11 cellular contexts compared by ENCODE assay signal in the genomic region with DNA sequence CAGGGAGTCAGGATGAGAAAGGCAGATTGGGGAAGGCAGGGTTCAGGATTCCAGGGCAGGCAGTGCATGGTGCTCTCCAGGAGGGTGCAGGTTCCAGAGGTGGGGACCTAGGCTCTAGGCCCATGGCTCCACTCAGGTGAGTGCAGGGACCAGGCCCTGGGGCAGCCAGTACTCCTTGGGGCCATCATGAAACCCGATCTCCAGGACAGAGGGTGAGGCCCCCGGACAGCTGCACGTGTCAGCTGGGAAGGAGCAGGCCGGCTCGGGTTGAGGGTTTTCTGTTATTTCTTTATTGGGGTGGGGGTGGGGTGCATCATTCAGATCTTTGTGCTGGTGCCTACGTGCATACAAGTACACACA. TPM values are rescaled to one million over a fixed set of nuclear protein-coding genes. Genes with fewer than 3 reads are reported as not detected.
DNase-seq lines count a peak whose midpoint lies in the region; ATAC-seq and TF ChIP-seq lines count a peak whose summit lies in the region.
"Had no signal": no experiment of that assay in that cellular context is flagged by ENCODE, and none has a peak within 500 bp of the region (broad histone marks: within the 10 kb centered on the region; RNA-seq: fewer than 3 reads in every experiment).

No MANE protein-coding gene starts in this region.

- H3K4me1 Mint-ChIP-seq in activated CD4-positive, alpha-beta T cell treated with anti-CD3 and anti-CD28 coated beads, Interleukin-2, amount 10 ng/mL, durations not matched to agents 7 days and 5 days, result peaks cover 21% of the 10 kb centered on the region
- no peaks in the 10 kb centered on the region for H3K4me1 Mint-ChIP-seq in activated CD4-positive, alpha-beta T cell treated with anti-CD3 and anti-CD28 coated beads for 36 hours

- H3K36me3 Mint-ChIP-seq in activated CD4-positive, alpha-beta T cell treated with anti-CD3 and anti-CD28 coated beads, Interleukin-2, amount 10 ng/mL, durations not matched to agents 7 days and 5 days (ENCODE audit: low read depth), result no peaks in the 10 kb centered on the region
- H3K36me3 Mint-ChIP-seq in activated CD4-positive, alpha-beta T cell treated with anti-CD3 and anti-CD28 coated beads for 36 hours (ENCODE audit: low read depth), result no peaks in the 10 kb centered on the region

- H3K36me3 ChIP-seq in mesenchymal stem cell (ENCODE audit: control insufficient read depth in 1 of 2, insufficient read depth in 2 of 2, low read depth in 1 of 2, low read length in 2 of 2) (peaks cover 3 to 25% of the 10 kb centered on the region in 2 experiments), tibial artery (peaks cover 0 to 12% (median 0%) of the 10 kb centered on the region in 3 donors)

- H3K4ac ChIP-seq in mesenchymal stem cell (ENCODE audit: low read depth in 1 of 2, low read length in 2 of 2), result peak overlapping the region; percentile 54 to 91

- H3K27me3 Mint-ChIP-seq in activated CD4-positive, alpha-beta T cell treated with anti-CD3 and anti-CD28 coated beads, Interleukin-2, amount 10 ng/mL, durations not matched to agents 7 days and 5 days, result peaks cover 13% of the 10 kb centered on the region
- peaks cover 11% of the 10 kb centered on the region for H3K27me3 Mint-ChIP-seq in activated CD4-positive, alpha-beta T cell treated with anti-CD3 and anti-CD28 coated beads for 36 hours

- peak overlapping the region; percentile 10 for H2AK5ac ChIP-seq in mesenchymal stem cell (ENCODE audit: low read length, severe bottlenecking)

- H3K9ac ChIP-seq in mesenchymal stem cell (ENCODE audit: low read length), result no peak overlapping the region
- H3K9ac ChIP-seq: KMS-11 had no signal

- no peak for DNase-seq in activated CD4-positive, alpha-beta T cell treated with anti-CD3 and anti-CD28 coated beads, Interleukin-2, amount 10 ng/mL, durations not matched to agents 7 days and 5 days
- DNase-seq in activated CD4-positive, alpha-beta T cell treated with anti-CD3 and anti-CD28 coated beads for 36 hours, result no peak
- DNase-seq in mesenchymal stem cell (no peak), tibial artery (no peak), sciatic nerve (ENCODE audit: low spot score) (no peak)
- no peak for DNase-seq in stimulated activated naive CD4-positive, alpha-beta T cell (lab: John Stamatoyannopoulos, UW)
- DNase-seq: activated CD8-positive, alpha-beta memory T cell treated with anti-CD3 and anti-CD28 coated beads, Interleukin-2, amount 50 U/mL, for 48 hours; RPMI8226 had no signal

- POLR2A ChIA-PET in activated CD4-positive, alpha-beta T cell treated with anti-CD3 and anti-CD28 coated beads, Interleukin-2, amount 10 ng/mL, durations not matched to agents 7 days and 5 days (lab: Charles Lee), result no interaction called here
- POLR2A ChIA-PET in activated CD4-positive, alpha-beta T cell treated with anti-CD3 and anti-CD28 coated beads for 36 hours (lab: Charles Lee), result no interaction called here

- H3K18ac ChIP-seq in mesenchymal stem cell (ENCODE audit: low read depth in 1 of 2, low read length in 2 of 2), result peak overlapping the region; percentile 92 to 96

- no peak overlapping the region for H2BK15ac ChIP-seq in mesenchymal stem cell (ENCODE audit: low read depth, poor library complexity, severe bottlenecking)

- H3K27me3 ChIP-seq in mesenchymal stem cell (ENCODE audit: control insufficient read depth in 1 of 2, insufficient read depth in 1 of 2, low read length in 2 of 2) (no peaks in the 10 kb centered on the region), tibial artery (no peaks in the 10 kb centered on the region)

- peak overlapping the region; percentile 22 for H3K4me3 Mint-ChIP-seq in activated CD4-positive, alpha-beta T cell treated with anti-CD3 and anti-CD28 coated beads, Interleukin-2, amount 10 ng/mL, durations not matched to agents 7 days and 5 days
- no peak overlapping the region for H3K4me3 Mint-ChIP-seq in activated CD4-positive, alpha-beta T cell treated with anti-CD3 and anti-CD28 coated beads for 36 hours

- no peak overlapping the region for H2AFZ ChIP-seq in mesenchymal stem cell (ENCODE audit: low read depth, low read length)

- peaks cover 3% of the 10 kb centered on the region for H3K79me1 ChIP-seq in mesenchymal stem cell (replicated peaks; ENCODE audit: low read length, poor library complexity, severe bottlenecking)

- peak overlapping the region; percentile 95 to 99 for H2BK12ac ChIP-seq in mesenchymal stem cell (ENCODE audit: low read length in 2 of 2)

- no peaks in the 10 kb centered on the region for H3K9me3 Mint-ChIP-seq in activated CD4-positive, alpha-beta T cell treated with anti-CD3 and anti-CD28 coated beads, Interleukin-2, amount 10 ng/mL, durations not matched to agents 7 days and 5 days
- no peaks in the 10 kb centered on the region for H3K9me3 Mint-ChIP-seq in activated CD4-positive, alpha-beta T cell treated with anti-CD3 and anti-CD28 coated beads for 36 hours (ENCODE audit: low read depth)

- H3K27ac ChIP-seq in angular gyrus (ENCODE audit: low read depth, low read length), result peak overlapping the region; percentile 76
- no peak overlapping the region for H3K27ac ChIP-seq in mesenchymal stem cell (ENCODE audit: low read length, poor library complexity, severe bottlenecking)
- peak overlapping the region; percentile 99 to 100 for H3K27ac ChIP-seq in tibial artery
- H3K27ac ChIP-seq: KMS-11 had no signal

- no peak overlapping the region for H3K23ac ChIP-seq in mesenchymal stem cell (ENCODE audit: low read length in 2 of 2)

- H3K14ac ChIP-seq in mesenchymal stem cell (ENCODE audit: low read length in 2 of 2), result peak overlapping the region in 1 of 2 experiments; percentile 9

- H4K91ac ChIP-seq in mesenchymal stem cell (ENCODE audit: low read length), result peak overlapping the region; percentile 97

- H3K4me1 ChIP-seq in mesenchymal stem cell (ENCODE audit: control insufficient read depth, insufficient read depth, low read depth, low read length) (peaks cover 63% of the 10 kb centered on the region), tibial artery (peaks cover 29 to 89% (median 86%) of the 10 kb centered on the region in 4 donors)

- no peak overlapping the region for H3K27ac Mint-ChIP-seq in activated CD4-positive, alpha-beta T cell treated with anti-CD3 and anti-CD28 coated beads, Interleukin-2, amount 10 ng/mL, durations not matched to agents 7 days and 5 days
- no peak overlapping the region for H3K27ac Mint-ChIP-seq in activated CD4-positive, alpha-beta T cell treated with anti-CD3 and anti-CD28 coated beads for 36 hours

- no peak overlapping the region for H3K4me2 ChIP-seq in mesenchymal stem cell (ENCODE audit: low read length, poor library complexity, severe bottlenecking)
- H3K4me2 ChIP-seq: KMS-11 had no signal

- H3K4me3 ChIP-seq in mesenchymal stem cell (ENCODE audit: insufficient read depth in 1 of 2, low read depth in 1 of 2, low read length in 2 of 2) (no peak overlapping the region), tibial artery (no peak overlapping the region)

- intact Hi-C loops in activated CD4-positive, alpha-beta T cell treated with anti-CD3 and anti-CD28 coated beads for 36 hours (cut with DNase I, micrococcal nuclease), result loop anchor here in 1 of 2 experiments (10.0 kb wide), 1 partner anchor 48 kb away; no protein-coding TSS in a partner anchor
- intact Hi-C loops in tibial artery (cut with DNase I; ENCODE audit: low total_unique reads), result no loop called here
- intact Hi-C loops in sciatic nerve (cut with DNase I), result no loop called here

- H3K9me3 ChIP-seq in mesenchymal stem cell (ENCODE audit: control insufficient read depth, low read length) (no peaks in the 10 kb centered on the region), tibial artery (no peaks in the 10 kb centered on the region)

- 83% methylated on average over 1 of the region's 6 CpGs for whole genome bisulfite sequencing in mesenchymal stem cell

- ATAC-seq in activated CD4-positive, alpha-beta T cell treated with anti-CD3 and anti-CD28 coated beads for 36 hours, result no peak
- no peak for ATAC-seq in HG02938 (IDR thresholded peaks at IDR 0.05; ENCODE audit: unreplicated experiment)
- no peak for ATAC-seq in sciatic nerve

- H4K8ac ChIP-seq in mesenchymal stem cell (ENCODE audit: low read length), result peak overlapping the region; percentile 47

- peak overlapping the region; percentile 99 for H2BK120ac ChIP-seq in mesenchymal stem cell (ENCODE audit: low read depth, low read length)

- CTCF ChIA-PET in activated CD4-positive, alpha-beta T cell treated with anti-CD3 and anti-CD28 coated beads, Interleukin-2, amount 10 ng/mL, durations not matched to agents 7 days and 5 days (lab: Charles Lee), result interaction anchor here (1.0 to 1.9 kb wide), 3 partner anchors 12 to 281 kb away, joined by 3 to 9 read pairs (median 6); no protein-coding TSS in a partner anchor
- CTCF ChIA-PET in activated CD4-positive, alpha-beta T cell treated with anti-CD3 and anti-CD28 coated beads for 36 hours (lab: Charles Lee), result interaction anchor here (0.6 to 1.0 kb wide), 2 partner anchors 85 to 232 kb away, joined by 3 to 4 read pairs; no protein-coding TSS in a partner anchor

- H2BK5ac ChIP-seq in mesenchymal stem cell (ENCODE audit: low read depth, low read length, poor library complexity, severe bottlenecking), result no peak overlapping the region

- no peak for TF ChIP-seq CTCF in tibial artery (IDR thresholded peaks at IDR 0.05)

RNA-seq across cellular contexts. Expression of gene MTSS2, which starts 1.3 kb away (rescaled TPM):
- 1 to 10 TPM; 7.1 to 9.2 TPM for total RNA-seq in activated CD4-positive, alpha-beta T cell treated with anti-CD3 and anti-CD28 coated beads, Interleukin-2, amount 10 ng/mL, durations not matched to agents 7 days and 5 days
- 1 to 10 TPM; 1.6 to 3.5 TPM for total RNA-seq in activated CD4-positive, alpha-beta T cell treated with anti-CD3 and anti-CD28 coated beads for 36 hours
- polyA plus RNA-seq in mesenchymal stem cell (2013, experiment 1 of 2), result 105 TPM
- polyA plus RNA-seq in mesenchymal stem cell (2013, experiment 2 of 2), result 103 TPM
- total RNA-seq in sciatic nerve, result 75.9 TPM

RNA-seq across cellular contexts. Expression of gene IL34, which starts 40.8 kb away (rescaled TPM):
- total RNA-seq in activated CD4-positive, alpha-beta T cell treated with anti-CD3 and anti-CD28 coated beads, Interleukin-2, amount 10 ng/mL, durations not matched to agents 7 days and 5 days, result not detected
- not detected for total RNA-seq in activated CD4-positive, alpha-beta T cell treated with anti-CD3 and anti-CD28 coated beads for 36 hours
- polyA plus RNA-seq in mesenchymal stem cell (2013, experiment 1 of 2), result 0.15 TPM
- polyA plus RNA-seq in mesenchymal stem cell (2013, experiment 2 of 2), result 0.11 TPM
- 64.0 TPM for total RNA-seq in sciatic nerve

Comparison
In these comparisons a context has a peak if more than half of its experiments do, and no peak if none do; other contexts are left out.
1. RNA of gene IL34, which starts 40.8 kb away (total RNA-seq): 64.0 TPM in sciatic nerve (single experiment); not detected in activated CD4-positive, alpha-beta T cell treated with anti-CD3 and anti-CD28 coated beads, Interleukin-2, amount 10 ng/mL, durations not matched to agents 7 days and 5 days and not detected in activated CD4-positive, alpha-beta T cell treated with anti-CD3 and anti-CD28 coated beads for 36 hours; every median in the first group is over 10 times any median in the second.